ENCODE assay signal across 29 cellular contexts in the genomic region with DNA sequence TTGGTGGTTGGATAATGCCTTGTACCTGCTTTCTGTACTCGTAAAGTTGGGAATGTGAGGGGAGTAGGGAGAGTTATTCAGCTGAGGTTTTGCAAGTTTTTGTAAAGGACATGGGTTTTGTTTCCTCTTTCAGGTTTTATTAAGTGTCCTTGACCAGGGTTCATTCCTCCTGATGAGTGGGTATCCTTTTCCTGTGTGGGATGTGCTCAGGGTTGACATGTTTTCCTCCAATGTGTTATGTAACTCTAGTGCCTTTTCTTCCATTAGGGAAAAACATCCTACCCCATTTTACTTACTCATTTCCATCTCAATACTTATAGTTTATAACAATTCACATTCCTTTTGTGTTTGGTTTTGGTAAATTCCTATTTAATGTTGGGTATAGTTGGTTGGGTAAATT. TPM values are rescaled to one million over a fixed set of nuclear protein-coding genes. Genes with fewer than 3 reads are reported as not detected.
"Had no signal": no experiment of that assay in that cellular context is flagged by ENCODE, and none has a peak within 500 bp of the region (broad histone marks: within the 10 kb centered on the region; RNA-seq: fewer than 3 reads in every experiment).

No MANE protein-coding gene starts in this region.

- H3K4me1 ChIP-seq: stomach, suprapubic skin, testis, thyroid gland, tibial artery, tibial nerve, transverse colon, upper lobe of left lung, upper lobe of right lung, uterus, vagina had no signal

- H3K9me3 ChIP-seq: testis, thyroid gland, transverse colon, vagina had no signal

- ATAC-seq: stimulated activated effector memory CD8-positive, alpha-beta T cell treated with anti-CD3 and anti-CD28 coated beads, Interleukin-12 subunit alpha, Interleukin-12 subunit beta, amount 100 ng/mL, for 72 hours; stimulated activated memory B cell treated with anti-CD40 and anti-IgM and Interleukin-4, amounts not matched to agents 10 μg/mL and 1 μg/mL and 100 μg/mL, for 72 hours; stimulated activated naive B cell treated with anti-CD40 and anti-IgM and Interleukin-4, amounts not matched to agents 10 μg/mL and 1 μg/mL and 100 μg/mL, for 72 hours; stimulated activated naive CD8-positive, alpha-beta T cell treated with anti-CD3 and anti-CD28 coated beads, Interleukin-15, amount 100 ng/mL, for 72 hours; stimulated activated naive CD8-positive, alpha-beta T cell treated with anti-CD3 and anti-CD28 coated beads, Interleukin-15, Interleukin-2, amounts not matched to agents 100 U/mL and 50 U/mL, for 24 hours; upper lobe of right lung had no signal

- H3K36me3 ChIP-seq: stomach, suprapubic skin, thoracic aorta, thyroid gland, tibial artery, tibial nerve, transverse colon, upper lobe of left lung, upper lobe of right lung, uterus, vagina had no signal

- FAIRE-seq: urothelium cell line had no signal

- DNase-seq: stimulated activated CD4-positive, alpha-beta T cell treated with anti-CD3 and anti-CD28 coated beads, Interleukin-2, amount 100 ng/mL, for 48 hours; stimulated activated CD4-positive, alpha-beta T cell treated with anti-CD3 and anti-CD28 coated beads, Interleukin-4, amount 100 ng/mL, for 1 hour; stimulated activated CD4-positive, alpha-beta T cell treated with anti-CD3 and anti-CD28 coated beads, Interleukin-4, amount 100 ng/mL, for 24 hours; stimulated activated CD4-positive, alpha-beta T cell treated with anti-CD3 and anti-CD28 coated beads, Interleukin-4, amount 100 ng/mL, for 4 hours; stimulated activated CD8-positive, alpha-beta memory T cell treated with anti-CD3 and anti-CD28 coated beads, Interleukin-4, amount 100 ng/mL, for 48 hours; stimulated activated naive B cell treated with anti-CD40 and anti-IgM and Interleukin-4, amounts not matched to agents 10 μg/mL and 1 μg/mL and 100 μg/mL, for 72 hours; stimulated activated naive CD4-positive, alpha-beta T cell; stimulated activated naive CD4-positive, alpha-beta T cell treated with Interleukin-2 at 50 U/mL for 16 hours; stimulated activated naive CD8-positive, alpha-beta T cell treated with anti-CD3 and anti-CD28 coated beads, Interleukin-15, amount 100 ng/mL, for 72 hours; stimulated activated naive CD8-positive, alpha-beta T cell treated with anti-CD3 and anti-CD28 coated beads, Interleukin-15, Interleukin-2, amounts not matched to agents 100 U/mL and 50 U/mL, for 24 hours; stomach; substantia nigra; testis; thyroid gland; tibial artery; transverse colon; trophoblast cell; upper lobe of left lung; upper lobe of right lung; uterus had no signal

- H3K27me3 ChIP-seq: stomach, suprapubic skin, testis, thyroid gland, tibial artery, tibial nerve, transverse colon, upper lobe of left lung, upper lobe of right lung, uterus, vagina had no signal

- H3K4me3 ChIP-seq: stomach, suprapubic skin, testis, thoracic aorta, thyroid gland, tibial artery, tibial nerve, transverse colon, upper lobe of left lung, upper lobe of right lung, uterus, vagina had no signal

- H3K27ac ChIP-seq: stomach, suprapubic skin, testis, thoracic aorta, thyroid gland, tibial artery, tibial nerve, transverse colon, upper lobe of left lung, upper lobe of right lung, uterus, vagina had no signal

RNA-seq across cellular contexts. Expression of gene OTX1, which starts 48.4 kb away (rescaled TPM):
- total RNA-seq: stomach, subcutaneous adipose tissue, thoracic aorta, thyroid gland, tibial nerve, transverse colon, upper lobe of right lung, urinary bladder, uterus, vagina had no signal
- polyA plus RNA-seq: urinary bladder had no signal
